In genomic region chr9:69867081-69867814, GRCh38 we compare ENCODE assay signal across 20 cellular contexts. TPM values are rescaled to one million over a fixed set of nuclear protein-coding genes. Genes with fewer than 3 reads are reported as not detected.
"Had no signal": no experiment of that assay in that cellular context is flagged by ENCODE, and none has a peak within 500 bp of the region (broad histone marks: within the 10 kb centered on the region; RNA-seq: fewer than 3 reads in every experiment).

No MANE protein-coding gene starts in this region.

- H3K36me3 ChIP-seq: adrenal gland, gastrocnemius medialis, thyroid gland had no signal

- DNase-seq: activated CD4-positive, alpha-beta T cell treated with anti-CD3 and anti-CD28 coated beads for 36 hours; activated CD4-positive, alpha-beta T cell treated with anti-CD3 and anti-CD28 coated beads, Interleukin-2, amount 50 U/mL, for 48 hours; activated gamma-delta T cell treated with Interleukin-2 at 50 U/mL for 16 hours; adrenal gland; cortex of kidney; effector CD4-positive, alpha-beta T cell; gastrocnemius medialis; head of caudate nucleus; occipital lobe; posterior cingulate gyrus; stimulated activated CD4-positive, alpha-beta T cell treated with anti-CD3 and anti-CD28 coated beads, Interleukin-12 subunit alpha, Interleukin-12 subunit beta, amount 100 ng/mL, for 4 hours; stimulated activated CD4-positive, alpha-beta T cell treated with anti-CD3 and anti-CD28 coated beads, Interleukin-1b, Interleukin-23, amount 100 ng/mL, for 48 hours; stimulated activated naive CD4-positive, alpha-beta T cell treated with Interleukin-2 at 50 U/mL for 16 hours; thyroid gland had no signal

- H3K9me3 ChIP-seq: adrenal gland, gastrocnemius medialis, thyroid gland had no signal

- H3K4me1 ChIP-seq: adrenal gland, thyroid gland had no signal

- H3K27ac ChIP-seq: adrenal gland, gastrocnemius medialis, thyroid gland had no signal

- H3K27me3 ChIP-seq: adrenal gland, gastrocnemius medialis, thyroid gland had no signal

- H3K4me3 ChIP-seq: adrenal gland, gastrocnemius medialis, lung, thyroid gland had no signal

- ATAC-seq: activated CD4-positive, alpha-beta T cell treated with anti-CD3 and anti-CD28 coated beads for 36 hours; activated naive CD4-positive, alpha-beta T cell treated with anti-CD3 and anti-CD28 coated beads, Interleukin-2, amount 50 U/mL, for 72 hours; gastrocnemius medialis; left lobe of liver had no signal

RNA-seq across cellular contexts. Expression of gene CFAP95, which starts 46.6 kb away (rescaled TPM):
- total RNA-seq: activated CD4-positive, alpha-beta T cell treated with anti-CD3 and anti-CD28 coated beads for 36 hours; activated naive CD4-positive, alpha-beta T cell treated with anti-CD3 and anti-CD28 coated beads, Interleukin-2, amount 50 U/mL, for 72 hours; gastrocnemius medialis; left lobe of liver; occipital lobe; subcutaneous adipose tissue; thyroid gland; ureter had no signal
- polyA plus RNA-seq: neural cell had no signal
